In the genomic region with DNA sequence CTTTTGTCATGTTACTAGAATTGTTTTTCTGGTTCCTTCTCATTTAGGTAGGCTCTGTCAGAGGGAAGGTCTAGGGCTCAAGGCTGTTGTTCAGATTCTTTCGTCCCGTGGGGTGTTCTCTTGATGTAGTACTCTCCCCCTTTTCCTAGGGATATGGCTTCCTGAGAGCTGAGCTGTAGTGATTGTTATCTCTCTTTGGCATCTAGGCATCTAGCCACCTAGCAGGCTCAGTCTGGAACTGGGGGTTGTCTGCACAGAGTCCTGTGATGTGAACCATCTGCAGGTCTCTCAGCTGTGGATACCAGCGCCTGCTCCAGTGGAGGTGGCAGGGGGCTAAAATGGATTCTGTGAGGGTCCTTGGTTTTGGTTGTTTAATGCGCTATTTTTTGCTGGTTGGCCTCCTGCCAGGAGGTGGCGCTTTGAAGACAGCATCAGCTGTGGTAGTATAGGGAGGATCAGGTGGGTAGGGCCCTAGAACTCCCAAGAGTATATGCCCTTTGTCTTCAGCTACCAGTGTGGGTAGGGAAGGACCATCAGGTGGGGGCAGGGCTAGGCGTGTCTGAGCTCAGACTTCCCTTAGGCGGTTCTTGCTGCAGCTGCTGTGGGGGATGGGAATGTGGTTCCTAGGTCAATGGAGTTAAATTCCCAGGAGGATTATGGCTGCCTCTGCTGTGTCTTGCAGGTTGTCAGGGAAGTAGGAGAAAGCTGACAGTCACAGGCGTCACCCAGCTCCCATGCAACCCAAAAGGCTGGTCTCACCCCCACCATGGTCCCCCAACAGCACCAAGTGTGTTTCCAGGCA, we compare ENCODE assay signal across 1 cellular context.
TF ChIP-seq lines count a peak whose summit lies in the region.

No MANE protein-coding gene starts in this region.

TF ChIP-seq in endothelial cell of umbilical vein, 7 proteins besides CTCF, POLR2A, EP300 and RAD21:
- TF ChIP-seq, protein P1, sequence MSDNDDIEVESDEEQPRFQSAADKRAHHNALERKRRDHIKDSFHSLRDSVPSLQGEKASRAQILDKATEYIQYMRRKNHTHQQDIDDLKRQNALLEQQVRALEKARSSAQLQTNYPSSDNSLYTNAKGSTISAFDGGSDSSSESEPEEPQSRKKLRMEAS (IDR thresholded peaks at IDR 0.05; ENCODE audit: insufficient read depth, insufficient read length), result no peak
- no peak for TF ChIP-seq EZH2 (IDR thresholded peaks at IDR 0.05; ENCODE audit: borderline replicate concordance, low read depth, low read length, severe bottlenecking)
- no peak for TF ChIP-seq POLR2AphosphoS5 (IDR thresholded peaks at IDR 0.05; ENCODE audit: insufficient read depth, low read depth, low read length)
- no peak for TF ChIP-seq FOS (IDR thresholded peaks at IDR 0.05; ENCODE audit: borderline replicate concordance, insufficient read depth, low read length)
- peak; percentile 64 for TF ChIP-seq GATA2 (IDR thresholded peaks at IDR 0.05; ENCODE audit: insufficient read depth, insufficient read length, low read depth, low read length)
